1 cellular context compared by ENCODE assay signal in genomic region chr10:5293691-5294550, GRCh38.
A peak's percentile ranks its signal among the peaks of the same experiment; 100 is the strongest.
TF ChIP-seq lines count a peak whose summit lies in the region.

No MANE protein-coding gene starts in this region.

TF ChIP-seq in HepG2, 621 proteins besides CTCF, POLR2A, EP300 and RAD21 (continued from another document and continues in another):
- TF ChIP-seq SKIL (CRISPR knock-in tag; IDR thresholded peaks at IDR 0.05; ENCODE audit: borderline replicate concordance) (no peak), PAWR (CRISPR knock-in tag; IDR thresholded peaks at IDR 0.05; ENCODE audit: borderline replicate concordance) (no peak), FOXK2 (IDR thresholded peaks at IDR 0.05) (no peak), KLF6 (CRISPR knock-in tag; IDR thresholded peaks at IDR 0.05) (no peak), MXI1 (IDR thresholded peaks at IDR 0.05; ENCODE audit: borderline replicate concordance, low read depth, low read length) (no peak), TMF1 (CRISPR knock-in tag; IDR thresholded peaks at IDR 0.05; ENCODE audit: low read depth) (no peak), ZNF503 (CRISPR knock-in tag; IDR thresholded peaks at IDR 0.05) (no peak), ZNF260 (CRISPR knock-in tag; IDR thresholded peaks at IDR 0.05; ENCODE audit: borderline replicate concordance, low read depth) (no peak), CHD4 (IDR thresholded peaks at IDR 0.05; ENCODE audit: borderline replicate concordance, low read length) (no peak), SOX13 (IDR thresholded peaks at IDR 0.05) (no peak), SOX13 (CRISPR knock-in tag; conservative IDR thresholded peaks at IDR 0.05 in 1 of 2, IDR thresholded peaks at IDR 0.05 in 1 of 2) (no peak), ZHX1 (CRISPR knock-in tag; IDR thresholded peaks at IDR 0.05; ENCODE audit: low read depth) (no peak), SRSF4 (IDR thresholded peaks at IDR 0.05; ENCODE audit: low read depth, low read length, poor library complexity, severe bottlenecking) (no peak), ZNF646 (CRISPR knock-in tag; IDR thresholded peaks at IDR 0.05) (no peak), ZNF281 (CRISPR knock-in tag; IDR thresholded peaks at IDR 0.05; ENCODE audit: borderline replicate concordance) (peak; percentile 20; the same call in 1 of the 2 replicates), RCOR2 (CRISPR knock-in tag; IDR thresholded peaks at IDR 0.05) (no peak), SIX4 (CRISPR knock-in tag; IDR thresholded peaks at IDR 0.05) (no peak), KAT7 (CRISPR knock-in tag; IDR thresholded peaks at IDR 0.05; ENCODE audit: borderline replicate concordance) (no peak), U2AF2 (IDR thresholded peaks at IDR 0.05; ENCODE audit: low read depth, low read length) (no peak), ZNF280D (CRISPR knock-in tag; IDR thresholded peaks at IDR 0.05) (no peak), ZFX (CRISPR knock-in tag; IDR thresholded peaks at IDR 0.05; ENCODE audit: low read depth) (no peak), ZBTB38 (CRISPR knock-in tag; IDR thresholded peaks at IDR 0.05) (peak; percentile 61; the same call in 1 of the 2 replicates), GZF1 (CRISPR knock-in tag; IDR thresholded peaks at IDR 0.05) (no peak), ZSCAN20 (CRISPR knock-in tag; IDR thresholded peaks at IDR 0.05; ENCODE audit: borderline replicate concordance) (no peak), ZNF556 (CRISPR knock-in tag; IDR thresholded peaks at IDR 0.05; ENCODE audit: borderline replicate concordance) (no peak), FOXC1 (CRISPR knock-in tag; IDR thresholded peaks at IDR 0.05; ENCODE audit: borderline replicate concordance) (no peak), ZBTB37 (CRISPR knock-in tag; IDR thresholded peaks at IDR 0.05) (no peak), ZNF768 (CRISPR knock-in tag; IDR thresholded peaks at IDR 0.05) (no peak), ZNF496 (CRISPR knock-in tag; IDR thresholded peaks at IDR 0.05; ENCODE audit: insufficient replicate concordance) (no peak), NONO (IDR thresholded peaks at IDR 0.05) (no peak), NONO (CRISPR knock-in tag; conservative IDR thresholded peaks at IDR 0.05) (0 out of 2 replicates have a peak, but pooled peaks have one; percentile 33), KDM2A (CRISPR knock-in tag; IDR thresholded peaks at IDR 0.05; ENCODE audit: borderline replicate concordance, low read depth) (peak; percentile 3; the same call in 1 of the 2 replicates), NCOA5 (CRISPR knock-in tag; IDR thresholded peaks at IDR 0.05) (no peak), ZFP62 (CRISPR knock-in tag; IDR thresholded peaks at IDR 0.05) (no peak), ZNF709 (CRISPR knock-in tag; IDR thresholded peaks at IDR 0.05) (0 out of 2 replicates have a peak, but pooled peaks have one; percentile 20)
